ENCODE assay signal across 11 cellular contexts in the genomic region with DNA sequence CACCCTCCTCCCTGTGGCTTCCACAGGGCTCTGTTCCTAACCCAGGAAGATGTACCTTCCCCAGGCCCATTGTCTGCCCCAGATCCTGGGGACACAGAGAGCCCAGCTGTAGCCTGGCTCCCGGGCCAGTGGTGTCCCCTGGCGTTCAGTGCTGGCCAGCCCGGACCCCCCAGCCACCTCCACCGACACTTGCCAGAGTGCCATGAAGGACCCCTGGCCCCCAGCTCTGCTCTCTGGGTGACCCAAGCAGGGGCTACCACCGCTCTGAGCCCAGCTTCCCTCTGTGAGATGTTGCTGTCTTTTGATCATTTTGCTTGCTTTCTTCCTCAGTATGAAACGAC. TPM values are rescaled to one million over a fixed set of nuclear protein-coding genes. Genes with fewer than 3 reads are reported as not detected.
DNase-seq lines count a peak whose midpoint lies in the region; ATAC-seq and TF ChIP-seq lines count a peak whose summit lies in the region.
"Had no signal": no experiment of that assay in that cellular context is flagged by ENCODE, and none has a peak within 500 bp of the region (broad histone marks: within the 10 kb centered on the region; RNA-seq: fewer than 3 reads in every experiment).

No MANE protein-coding gene starts in this region.

- CTCF ChIA-PET in HEK293T (lab: Yijun Ruan, JAX), result no interaction called here

- WGBS in heart right ventricle, 2 donors, result 48 to 58% methylated on average over 6 of the region's 6 CpGs
- 23 to 43% methylated on average over 6 of the region's 6 CpGs for whole genome bisulfite sequencing in tibial nerve, 2 donors

- ATAC-seq in heart right ventricle, result no peak
- no peak for ATAC-seq in activated naive CD4-positive, alpha-beta T cell treated with anti-CD3 and anti-CD28 coated beads, Interleukin-2, amount 50 U/mL, for 72 hours
- no peak for ATAC-seq in memory B cell (ENCODE audit: low read depth)
- ATAC-seq in HG03097 (IDR thresholded peaks at IDR 0.05; ENCODE audit: low FRiP score, unreplicated experiment), result no peak

- H3K36me3 ChIP-seq in heart right ventricle (peaks cover 0 to 30% (median 0%) of the 10 kb centered on the region in 9 donors), tibial nerve (peaks cover 0 to 22% (median 0%) of the 10 kb centered on the region in 3 donors), WERI-Rb-1 (peaks cover 29% of the 10 kb centered on the region)

- no peaks in the 10 kb centered on the region for H3K27me3 Mint-ChIP-seq in memory B cell

- no peaks in the 10 kb centered on the region for H3K27me3 ChIP-seq in heart right ventricle
- H3K27me3 ChIP-seq in tibial nerve, result no peaks in the 10 kb centered on the region
- no peaks in the 10 kb centered on the region for H3K27me3 ChIP-seq in WERI-Rb-1 (ENCODE audit: insufficient read depth, low read depth, severe bottlenecking)

- DNase-seq in heart right ventricle (no peak), cardiac septum (ENCODE audit: low spot score) (no peak), memory B cell (ENCODE audit: low spot score in 2 of 2) (no peak), tibial nerve (ENCODE audit: low spot score in 2 of 2) (no peak), WERI-Rb-1 (no peak), HEK293T (ENCODE audit: extremely low spot score) (no peak)
- no peak for DNase-seq in activated naive CD4-positive, alpha-beta T cell treated with anti-CD3 and anti-CD28 coated beads, Interleukin-2, amount 50 U/mL, for 72 hours (ENCODE audit: low spot score in 2 of 2)
- DNase-seq: foreskin melanocyte, NCI-H526, SK-N-SH had no signal

- TF ChIP-seq EP300 in tibial nerve (IDR thresholded peaks at IDR 0.05), result no peak

- H3K36me3 Mint-ChIP-seq in activated naive CD4-positive, alpha-beta T cell treated with anti-CD3 and anti-CD28 coated beads, Interleukin-2, amount 50 U/mL, for 72 hours, result no peaks in the 10 kb centered on the region
- H3K36me3 Mint-ChIP-seq in memory B cell, result no peaks in the 10 kb centered on the region

- peak overlapping the region in 2 of 10 donors; percentile 6 to 17 for H3K4me3 ChIP-seq in heart right ventricle
- H3K4me3 ChIP-seq in tibial nerve, result peak overlapping the region in 1 of 4 donors; percentile 85
- H3K4me3 ChIP-seq in WERI-Rb-1 (ENCODE audit: low read depth, low read length), result no peak overlapping the region

- peak overlapping the region; percentile 73 to 81 for H3K27ac Mint-ChIP-seq in activated naive CD4-positive, alpha-beta T cell treated with anti-CD3 and anti-CD28 coated beads, Interleukin-2, amount 50 U/mL, for 72 hours
- peak overlapping the region; percentile 80 for H3K27ac Mint-ChIP-seq in memory B cell

- peak in 5 of 9 donors; percentile 14 to 46 (median 40) for TF ChIP-seq CTCF in heart right ventricle (IDR thresholded peaks at IDR 0.05)
- no peak for TF ChIP-seq CTCF in tibial nerve (IDR thresholded peaks at IDR 0.05)
- TF ChIP-seq CTCF in WERI-Rb-1 (IDR thresholded peaks at IDR 0.05; ENCODE audit: low read depth, low read length), result no peak

- H3K27ac ChIP-seq in heart right ventricle (peak overlapping the region in 9 of 10 donors; percentile 65 to 90 (median 79)), tibial nerve (peak overlapping the region; percentile 89 to 99 (median 92)), WERI-Rb-1 (no peak overlapping the region)

- no peak for TF ChIP-seq POLR2A in tibial nerve (IDR thresholded peaks at IDR 0.05)

- POLR2A ChIA-PET in HEK293T (lab: Yijun Ruan, JAX), result interaction anchor here (1.9 kb wide), 1 partner anchor 57 kb away, joined by 10 read pairs; a partner anchor contains a TSS

- H3K9me3 Mint-ChIP-seq in activated naive CD4-positive, alpha-beta T cell treated with anti-CD3 and anti-CD28 coated beads, Interleukin-2, amount 50 U/mL, for 72 hours, result no peaks in the 10 kb centered on the region
- H3K9me3 Mint-ChIP-seq in memory B cell, result no peaks in the 10 kb centered on the region

- H3K4me3 Mint-ChIP-seq in memory B cell, result peak overlapping the region; percentile 50

- peaks cover 63 to 100% (median 98%) of the 10 kb centered on the region in 9 donors for H3K4me1 ChIP-seq in heart right ventricle
- peaks cover 0 to 100% (median 93%) of the 10 kb centered on the region in 4 donors for H3K4me1 ChIP-seq in tibial nerve

- intact Hi-C loops in heart right ventricle (cut with DNase I), result loop anchor here in 2 of 10 donors (5.0 kb wide), 1 partner anchor 38 kb away; no protein-coding TSS in a partner anchor
- intact Hi-C loops in cardiac septum (cut with DNase I), result loop anchor here (5.0 kb wide), 1 partner anchor 38 kb away; no protein-coding TSS in a partner anchor

- H3K9me3 ChIP-seq in heart right ventricle, result no peaks in the 10 kb centered on the region
- H3K9me3 ChIP-seq in tibial nerve, result no peaks in the 10 kb centered on the region
- no peaks in the 10 kb centered on the region for H3K9me3 ChIP-seq in WERI-Rb-1 (ENCODE audit: severe bottlenecking)
- H3K9me3 ChIP-seq: SK-N-SH had no signal

- peaks cover 29% of the 10 kb centered on the region for H3K4me1 Mint-ChIP-seq in memory B cell

TF ChIP-seq in HEK293T, 16 proteins besides CTCF, POLR2A, EP300 and RAD21:
- TF ChIP-seq BHLHE40 (IDR thresholded peaks at IDR 0.05; ENCODE audit: borderline replicate concordance) (no peak), LEF1 (IDR thresholded peaks at IDR 0.05; ENCODE audit: borderline replicate concordance) (no peak), SP1 (IDR thresholded peaks at IDR 0.05) (no peak), FOXK2 (IDR thresholded peaks at IDR 0.05) (no peak), ARNT (IDR thresholded peaks at IDR 0.05) (no peak), NFRKB (IDR thresholded peaks at IDR 0.05) (no peak), FOXM1 (IDR thresholded peaks at IDR 0.05; ENCODE audit: borderline replicate concordance) (no peak), ZNF384 (IDR thresholded peaks at IDR 0.05) (no peak), ELF4 (IDR thresholded peaks at IDR 0.05) (no peak), SUZ12 (IDR thresholded peaks at IDR 0.05) (no peak), L3MBTL2 (conservative IDR thresholded peaks at IDR 0.05) (no peak), TARDBP (IDR thresholded peaks at IDR 0.05) (no peak)
- TF ChIP-seq, protein P1, sequence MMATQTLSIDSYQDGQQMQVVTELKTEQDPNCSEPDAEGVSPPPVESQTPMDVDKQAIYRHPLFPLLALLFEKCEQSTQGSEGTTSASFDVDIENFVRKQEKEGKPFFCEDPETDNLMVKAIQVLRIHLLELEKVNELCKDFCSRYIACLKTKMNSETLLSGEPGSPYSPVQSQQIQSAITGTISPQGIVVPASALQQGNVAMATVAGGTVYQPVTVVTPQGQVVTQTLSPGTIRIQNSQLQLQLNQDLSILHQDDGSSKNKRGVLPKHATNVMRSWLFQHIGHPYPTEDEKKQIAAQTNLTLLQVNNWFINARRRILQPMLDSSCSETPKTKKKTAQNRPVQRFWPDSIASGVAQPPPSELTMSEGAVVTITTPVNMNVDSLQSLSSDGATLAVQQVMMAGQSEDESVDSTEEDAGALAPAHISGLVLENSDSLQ (IDR thresholded peaks at IDR 0.05), result no peak

RNA-seq across cellular contexts. Expression of a gene that starts 6.2 kb away (rescaled TPM):
- 10 to 100 TPM; 22.5 to 40.1 (median 27.7) TPM for total RNA-seq in heart right ventricle
- polyA plus RNA-seq in heart right ventricle, result 10 to 100 TPM; 27.0 to 73.8 TPM
- 41.2 TPM for total RNA-seq in cardiac septum
- 10 to 100 TPM; 48.6 to 82.7 TPM for total RNA-seq in activated naive CD4-positive, alpha-beta T cell treated with anti-CD3 and anti-CD28 coated beads, Interleukin-2, amount 50 U/mL, for 72 hours
- total RNA-seq in tibial nerve, result 100 to 1,000 TPM; 217 to 256 (median 239) TPM

RNA-seq across cellular contexts. Expression of a gene that starts 28.4 kb away (rescaled TPM):
- total RNA-seq in heart right ventricle (100 to 1,000 TPM; 159 to 295 (median 195) TPM), cardiac septum (114 TPM), tibial nerve (10 to 100 TPM in 1 of 4 donors, 1 to 10 TPM in 3; 4.8 to 11.4 (median 6.3) TPM)
- 100 to 1,000 TPM in 1 of 2 donors, 10 to 100 TPM in 1; 74.6 to 220 TPM for polyA plus RNA-seq in heart right ventricle
- total RNA-seq in activated naive CD4-positive, alpha-beta T cell treated with anti-CD3 and anti-CD28 coated beads, Interleukin-2, amount 50 U/mL, for 72 hours, result 1 to 10 TPM; 2.7 to 7.3 TPM

RNA-seq across cellular contexts. Expression of a gene that starts 57.3 kb away (rescaled TPM):
- total RNA-seq in heart right ventricle (10 to 100 TPM; 43.3 to 69.6 (median 50.8) TPM), cardiac septum (50.9 TPM), tibial nerve (100 to 1,000 TPM; 260 to 422 (median 378) TPM)
- polyA plus RNA-seq in heart right ventricle, result 100 to 1,000 TPM in 1 of 2 donors, 10 to 100 TPM in 1; 78.6 to 203 TPM
- total RNA-seq in activated naive CD4-positive, alpha-beta T cell treated with anti-CD3 and anti-CD28 coated beads, Interleukin-2, amount 50 U/mL, for 72 hours, result 10 to 100 TPM; 86.1 to 87.1 TPM

Comparison
In these comparisons a context has a peak if more than half of its experiments do, and no peak if none do; other contexts are left out.
1. CTCF ChIP-seq: peak in heart right ventricle (5 of 9); none in tibial nerve (0 of 5) and WERI-Rb-1 (single experiment).